ENCODE assay signal across 1 cellular context in genomic region chr2:62642429-62643099, GRCh38.
TF ChIP-seq lines count a peak whose summit lies in the region.

No MANE protein-coding gene starts in this region.

TF ChIP-seq in HepG2, 621 proteins besides CTCF, POLR2A, EP300 and RAD21 (continued from another document and continues in another):
- TF ChIP-seq ZNF142 (CRISPR knock-in tag; IDR thresholded peaks at IDR 0.05) (no peak), MTA3 (CRISPR knock-in tag; IDR thresholded peaks at IDR 0.05) (no peak), NR3C1 (CRISPR knock-in tag; IDR thresholded peaks at IDR 0.05) (no peak), CREB3 (CRISPR knock-in tag; IDR thresholded peaks at IDR 0.05) (no peak), ZNF282 (IDR thresholded peaks at IDR 0.05; ENCODE audit: partially characterized antibody) (no peak), ZNF781 (CRISPR knock-in tag; IDR thresholded peaks at IDR 0.05; ENCODE audit: borderline replicate concordance, not compliant biosample characterization) (no peak), JUN (CRISPR knock-in tag; IDR thresholded peaks at IDR 0.05) (peak; percentile 23; the same call in 1 of the 2 replicates), ZNF264 (CRISPR knock-in tag; IDR thresholded peaks at IDR 0.05) (peak; percentile 94), MEIS2 (CRISPR knock-in tag; IDR thresholded peaks at IDR 0.05) (peak; percentile 94), MBD4 (IDR thresholded peaks at IDR 0.05; ENCODE audit: borderline replicate concordance, low read length) (peak; percentile 90; the same call in 1 of the 2 replicates), MIER2 (CRISPR knock-in tag; IDR thresholded peaks at IDR 0.05) (peak; percentile 76), NR2C2 (CRISPR knock-in tag; IDR thresholded peaks at IDR 0.05; ENCODE audit: borderline replicate concordance) (no peak), KDM5B (CRISPR knock-in tag; IDR thresholded peaks at IDR 0.05; ENCODE audit: borderline replicate concordance) (no peak), FOXC1 (CRISPR knock-in tag; IDR thresholded peaks at IDR 0.05; ENCODE audit: borderline replicate concordance) (no peak), NKX3-1 (CRISPR knock-in tag; IDR thresholded peaks at IDR 0.05) (no peak), ZNF557 (CRISPR knock-in tag; IDR thresholded peaks at IDR 0.05) (0 out of 2 replicates have a peak, but pooled peaks have one; percentile 45), ZNF280B (CRISPR knock-in tag; IDR thresholded peaks at IDR 0.05; ENCODE audit: borderline replicate concordance) (no peak), ZNF138 (CRISPR knock-in tag; IDR thresholded peaks at IDR 0.05; ENCODE audit: low read depth) (no peak), ZBTB20 (CRISPR knock-in tag; IDR thresholded peaks at IDR 0.05; ENCODE audit: borderline replicate concordance, low read depth) (peak; percentile 96), ZNF230 (CRISPR knock-in tag; IDR thresholded peaks at IDR 0.05) (no peak), GATA4 (IDR thresholded peaks at IDR 0.05; ENCODE audit: borderline replicate concordance, low read depth) (peak; percentile 96), ARID3A (IDR thresholded peaks at IDR 0.05; ENCODE audit: low read depth, low read length) (peak; percentile 91), THAP9 (CRISPR knock-in tag; IDR thresholded peaks at IDR 0.05; ENCODE audit: borderline replicate concordance) (no peak), TERF1 (CRISPR knock-in tag; IDR thresholded peaks at IDR 0.05) (no peak), ZSCAN9 (CRISPR knock-in tag; IDR thresholded peaks at IDR 0.05; ENCODE audit: borderline replicate concordance) (peak; percentile 71; the same call in 1 of the 2 replicates), NFE2 (CRISPR knock-in tag; IDR thresholded peaks at IDR 0.05) (no peak), ZNF614 (CRISPR knock-in tag; IDR thresholded peaks at IDR 0.05; ENCODE audit: borderline replicate concordance) (peak; percentile 58; the same call in 1 of the 2 replicates), CBX2 (IDR thresholded peaks at IDR 0.05; ENCODE audit: low read depth, low read length) (no peak), CBX2 (CRISPR knock-in tag; IDR thresholded peaks at IDR 0.05; ENCODE audit: low read depth) (no peak), PAWR (CRISPR knock-in tag; IDR thresholded peaks at IDR 0.05; ENCODE audit: borderline replicate concordance) (no peak), NAIF1 (CRISPR knock-in tag; IDR thresholded peaks at IDR 0.05; ENCODE audit: borderline replicate concordance) (peak; percentile 64; the same call in 1 of the 2 replicates), HNRNPH1 (optimal IDR thresholded peaks at IDR 0.05; ENCODE audit: low read depth, low read length) (no peak)
- TF ChIP-seq, protein P1, sequence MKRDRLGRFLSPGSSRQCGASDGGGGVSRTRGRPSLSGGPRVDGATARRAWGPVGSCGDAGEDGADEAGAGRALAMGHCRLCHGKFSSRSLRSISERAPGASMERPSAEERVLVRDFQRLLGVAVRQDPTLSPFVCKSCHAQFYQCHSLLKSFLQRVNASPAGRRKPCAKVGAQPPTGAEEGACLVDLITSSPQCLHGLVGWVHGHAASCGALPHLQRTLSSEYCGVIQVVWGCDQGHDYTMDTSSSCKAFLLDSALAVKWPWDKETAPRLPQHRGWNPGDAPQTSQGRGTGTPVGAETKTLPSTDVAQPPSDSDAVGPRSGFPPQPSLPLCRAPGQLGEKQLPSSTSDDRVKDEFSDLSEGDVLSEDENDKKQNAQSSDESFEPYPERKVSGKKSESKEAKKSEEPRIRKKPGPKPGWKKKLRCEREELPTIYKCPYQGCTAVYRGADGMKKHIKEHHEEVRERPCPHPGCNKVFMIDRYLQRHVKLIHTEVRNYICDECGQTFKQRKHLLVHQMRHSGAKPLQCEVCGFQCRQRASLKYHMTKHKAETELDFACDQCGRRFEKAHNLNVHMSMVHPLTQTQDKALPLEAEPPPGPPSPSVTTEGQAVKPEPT (CRISPR knock-in tag; IDR thresholded peaks at IDR 0.05; ENCODE audit: low read depth): no peak
- TF ChIP-seq, protein P2, sequence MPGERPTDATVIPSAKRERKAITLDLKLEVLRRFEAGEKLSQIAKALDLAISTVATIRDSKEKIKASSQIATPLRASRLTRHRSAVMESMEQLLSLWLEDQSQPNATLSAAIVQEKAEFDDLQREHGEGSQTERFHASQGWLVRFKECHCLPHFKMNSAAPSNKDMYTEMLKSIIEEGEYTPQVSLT (CRISPR knock-in tag; IDR thresholded peaks at IDR 0.05; ENCODE audit: borderline replicate concordance, low read depth): no peak
- TF ChIP-seq, protein P3, sequence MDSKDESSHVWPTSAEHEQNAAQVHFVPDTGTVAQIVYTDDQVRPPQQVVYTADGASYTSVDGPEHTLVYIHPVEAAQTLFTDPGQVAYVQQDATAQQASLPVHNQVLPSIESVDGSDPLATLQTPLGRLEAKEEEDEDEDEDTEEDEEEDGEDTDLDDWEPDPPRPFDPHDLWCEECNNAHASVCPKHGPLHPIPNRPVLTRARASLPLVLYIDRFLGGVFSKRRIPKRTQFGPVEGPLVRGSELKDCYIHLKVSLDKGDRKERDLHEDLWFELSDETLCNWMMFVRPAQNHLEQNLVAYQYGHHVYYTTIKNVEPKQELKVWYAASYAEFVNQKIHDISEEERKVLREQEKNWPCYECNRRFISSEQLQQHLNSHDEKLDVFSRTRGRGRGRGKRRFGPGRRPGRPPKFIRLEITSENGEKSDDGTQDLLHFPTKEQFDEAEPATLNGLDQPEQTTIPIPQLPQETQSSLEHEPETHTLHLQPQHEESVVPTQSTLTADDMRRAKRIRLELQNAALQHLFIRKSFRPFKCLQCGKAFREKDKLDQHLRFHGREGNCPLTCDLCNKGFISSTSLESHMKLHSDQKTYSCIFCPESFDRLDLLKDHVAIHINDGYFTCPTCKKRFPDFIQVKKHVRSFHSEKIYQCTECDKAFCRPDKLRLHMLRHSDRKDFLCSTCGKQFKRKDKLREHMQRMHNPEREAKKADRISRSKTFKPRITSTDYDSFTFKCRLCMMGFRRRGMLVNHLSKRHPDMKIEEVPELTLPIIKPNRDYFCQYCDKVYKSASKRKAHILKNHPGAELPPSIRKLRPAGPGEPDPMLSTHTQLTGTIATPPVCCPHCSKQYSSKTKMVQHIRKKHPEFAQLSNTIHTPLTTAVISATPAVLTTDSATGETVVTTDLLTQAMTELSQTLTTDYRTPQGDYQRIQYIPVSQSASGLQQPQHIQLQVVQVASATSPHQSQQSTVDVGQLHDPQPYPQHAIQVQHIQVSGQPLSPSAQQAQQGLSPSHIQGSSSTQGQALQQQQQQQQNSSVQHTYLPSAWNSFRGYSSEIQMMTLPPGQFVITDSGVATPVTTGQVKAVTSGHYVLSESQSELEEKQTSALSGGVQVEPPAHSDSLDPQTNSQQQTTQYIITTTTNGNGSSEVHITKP (CRISPR knock-in tag; IDR thresholded peaks at IDR 0.05; ENCODE audit: low read depth): peak; percentile 38; the same call in 1 of the 2 replicates
- TF ChIP-seq, protein P4, sequence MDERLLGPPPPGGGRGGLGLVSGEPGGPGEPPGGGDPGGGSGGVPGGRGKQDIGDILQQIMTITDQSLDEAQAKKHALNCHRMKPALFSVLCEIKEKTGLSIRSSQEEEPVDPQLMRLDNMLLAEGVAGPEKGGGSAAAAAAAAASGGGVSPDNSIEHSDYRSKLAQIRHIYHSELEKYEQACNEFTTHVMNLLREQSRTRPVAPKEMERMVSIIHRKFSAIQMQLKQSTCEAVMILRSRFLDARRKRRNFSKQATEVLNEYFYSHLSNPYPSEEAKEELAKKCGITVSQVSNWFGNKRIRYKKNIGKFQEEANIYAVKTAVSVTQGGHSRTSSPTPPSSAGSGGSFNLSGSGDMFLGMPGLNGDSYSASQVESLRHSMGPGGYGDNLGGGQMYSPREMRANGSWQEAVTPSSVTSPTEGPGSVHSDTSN (CRISPR knock-in tag; IDR thresholded peaks at IDR 0.05): 0 out of 2 replicates have a peak, but pooled peaks have one; percentile 29
